ENCODE assay signal across 10 cellular contexts in the genomic region with DNA sequence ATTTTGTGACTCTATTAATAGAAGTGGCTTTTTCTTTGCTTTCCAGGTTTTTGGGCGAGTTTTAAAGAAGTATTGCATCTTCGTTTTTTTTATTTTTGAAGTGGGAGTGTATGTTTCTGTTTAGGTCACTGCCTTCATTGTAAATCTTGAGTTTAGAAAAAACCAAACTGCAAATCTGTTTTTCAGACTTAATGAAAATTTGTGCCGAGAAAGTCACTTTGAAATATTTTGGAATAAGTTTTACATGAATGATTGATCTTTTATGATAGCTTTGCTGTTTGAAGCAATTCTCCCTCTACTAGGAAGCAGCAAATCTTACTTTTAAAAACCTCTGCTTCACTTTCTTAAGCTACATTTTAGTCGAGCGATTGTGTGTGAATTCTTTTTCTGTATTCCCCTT. TPM values are rescaled to one million over a fixed set of nuclear protein-coding genes. Genes with fewer than 3 reads are reported as not detected.
DNase-seq lines count a peak whose midpoint lies in the region; ATAC-seq and TF ChIP-seq lines count a peak whose summit lies in the region.
"Had no signal": no experiment of that assay in that cellular context is flagged by ENCODE, and none has a peak within 500 bp of the region (broad histone marks: within the 10 kb centered on the region; RNA-seq: fewer than 3 reads in every experiment).

No MANE protein-coding gene starts in this region.

- no peaks in the 10 kb centered on the region for H3K27me3 Mint-ChIP-seq in central memory CD8-positive, alpha-beta T cell
- H3K27me3 Mint-ChIP-seq in naive B cell, result no peaks in the 10 kb centered on the region

- H3K4me1 Mint-ChIP-seq in central memory CD8-positive, alpha-beta T cell, result peaks cover 74% of the 10 kb centered on the region
- H3K4me1 Mint-ChIP-seq in naive B cell, result peaks cover 51 to 81% (median 63%) of the 10 kb centered on the region in 3 donors

- intact Hi-C loops in mucosa of descending colon (cut with DNase I, micrococcal nuclease), result no loop called here

- no peak for TF ChIP-seq CTCF in AG04450 (IDR thresholded peaks at IDR 0.05; ENCODE audit: low read depth, low read length)
- no peak for TF ChIP-seq CTCF in HL-60 (IDR thresholded peaks at IDR 0.05; ENCODE audit: insufficient read depth, low read length)
- TF ChIP-seq CTCF in mucosa of descending colon (IDR thresholded peaks at IDR 0.05), result no peak

- no peak overlapping the region for H3K27ac ChIP-seq in AG04450 (ENCODE audit: low read depth, low read length)
- H3K27ac ChIP-seq in HL-60 (replicated peaks), result no peak overlapping the region
- H3K27ac ChIP-seq: WERI-Rb-1 had no signal

- no peak overlapping the region for H3K27ac Mint-ChIP-seq in central memory CD8-positive, alpha-beta T cell (ENCODE audit: low read depth)
- H3K27ac Mint-ChIP-seq in naive B cell, result peak overlapping the region in 2 of 6 donors; percentile 12 to 97

- peaks cover 34% of the 10 kb centered on the region for H3K36me3 Mint-ChIP-seq in central memory CD8-positive, alpha-beta T cell (ENCODE audit: insufficient read depth)
- H3K36me3 Mint-ChIP-seq in naive B cell, result no peaks in the 10 kb centered on the region

- H3K4me3 ChIP-seq in AG04450 (ENCODE audit: low read depth, low read length), result peak overlapping the region; percentile 78
- peak overlapping the region; percentile 7 for H3K4me3 ChIP-seq in HL-60 (replicated peaks; ENCODE audit: insufficient read depth, low read length)
- no peak overlapping the region for H3K4me3 ChIP-seq in mucosa of descending colon

- peaks cover 17% of the 10 kb centered on the region for H3K4me1 ChIP-seq in mucosa of descending colon (ENCODE audit: low read depth)

- CTCF ChIA-PET in AG04450 (lab: Charles Lee), result interaction anchor here (1.6 kb wide), 2 partner anchors 19 to 212 kb away, joined by 4 to 8 read pairs; a partner anchor contains a TSS

- DNase-seq in AG04450 (ENCODE audit: low read depth, low spot score) (no peak), HL-60 (ENCODE audit: low read depth in 1 of 2, low spot score in 1 of 2) (no peak), naive B cell (no peak), mucosa of descending colon (no peak), AML-193 (lab: John Stamatoyannopoulos, UW) (no peak)
- DNase-seq in central memory CD8-positive, alpha-beta T cell (ENCODE audit: low spot score in 2 of 2), result no peak
- no peak for DNase-seq in effector CD8-positive, alpha-beta T cell (lab: John Stamatoyannopoulos, UW)
- DNase-seq: NCI-H1436 treated with DMSO at 0.1 percent for 48 hours, WERI-Rb-1 had no signal

- no peaks in the 10 kb centered on the region; the same call in 1 of the 2 replicates for H3K9me3 ChIP-seq in AG04450 (ENCODE audit: control insufficient read depth, insufficient read depth, low read length)
- H3K9me3 ChIP-seq in mucosa of descending colon, result no peaks in the 10 kb centered on the region

- POLR2A ChIA-PET in AG04450 (lab: Yijun Ruan, JAX), result interaction anchor here (0.7 kb wide), 1 partner anchor 64 kb away, joined by 3 read pairs; no protein-coding TSS in a partner anchor

- H3K9me3 Mint-ChIP-seq in central memory CD8-positive, alpha-beta T cell, result no peaks in the 10 kb centered on the region
- H3K9me3 Mint-ChIP-seq in naive B cell, result no peaks in the 10 kb centered on the region

- H3K36me3 ChIP-seq in mucosa of descending colon (ENCODE audit: low read depth), result no peaks in the 10 kb centered on the region

- H3K27me3 ChIP-seq in AG04450 (ENCODE audit: control insufficient read depth, insufficient read depth, low read length) (no peaks in the 10 kb centered on the region), HL-60 (ENCODE audit: insufficient read depth, poor library complexity, severe bottlenecking) (no peaks in the 10 kb centered on the region)

- ATAC-seq in central memory CD8-positive, alpha-beta T cell (replicated peaks; ENCODE audit: extremely low read depth, poor library complexity, severe bottlenecking), result no peak
- ATAC-seq in naive B cell (ENCODE audit: low read depth in 2 of 2) (no peak), mucosa of descending colon (no peak), HG02798 (IDR thresholded peaks at IDR 0.05; ENCODE audit: poor library complexity, unreplicated experiment) (no peak)

- peak overlapping the region; percentile 99 for H3K4me3 Mint-ChIP-seq in central memory CD8-positive, alpha-beta T cell
- H3K4me3 Mint-ChIP-seq in naive B cell, result peak overlapping the region; percentile 44 to 97 (median 94)

RNA-seq across cellular contexts. Expression of a gene that starts 2.2 kb away (rescaled TPM):
- polyA plus RNA-seq in AG04450 (2011; rRNA removed) (92.1 and 139 TPM in 2 replicates), naive B cell (ENCODE audit: low read depth in 6 of 6) (100 to 1,000 TPM in 1 of 6 donors, 10 to 100 TPM in 5; 11.8 to 104 (median 76.7) TPM)
- 81.8 and 105 TPM in 2 replicates for polyA minus RNA-seq in AG04450 (2011; rRNA and poly(A)+ RNA removed)
- 100 to 1,000 TPM in 1 of 3 donors, 10 to 100 TPM in 2; 78.7 to 131 (median 93.1) TPM for total RNA-seq in mucosa of descending colon
